2 cellular contexts compared by ENCODE assay signal in genomic region chr1:21381354-21381753, GRCh38.
TF ChIP-seq lines count a peak whose summit lies in the region.

No MANE protein-coding gene starts in this region.

TF ChIP-seq in SK-N-SH treated with all-trans-retinoic acid at 6 μM for 48 hours, 23 proteins besides CTCF, POLR2A, EP300 and RAD21 (continued from another document):
- TF ChIP-seq TSHZ2 (CRISPR knock-in tag; IDR thresholded peaks at IDR 0.05), result no peak
- no peak for TF ChIP-seq OSR1 (CRISPR knock-in tag; IDR thresholded peaks at IDR 0.05)
- no peak for TF ChIP-seq PPARA (CRISPR knock-in tag; IDR thresholded peaks at IDR 0.05; ENCODE audit: borderline replicate concordance)
- TF ChIP-seq GLIS3 (CRISPR knock-in tag; IDR thresholded peaks at IDR 0.05), result no peak
- no peak for TF ChIP-seq PATZ1 (CRISPR knock-in tag; IDR thresholded peaks at IDR 0.05; ENCODE audit: borderline replicate concordance)

TF ChIP-seq in SK-N-SH, 30 proteins besides CTCF, POLR2A, EP300 and RAD21 (continued from another document):
- TF ChIP-seq PBX3 (IDR thresholded peaks at IDR 0.05), result no peak
- TF ChIP-seq CHD2 (IDR thresholded peaks at IDR 0.05; ENCODE audit: low read length, partially characterized antibody), result no peak
- TF ChIP-seq RXRA (IDR thresholded peaks at IDR 0.05; ENCODE audit: borderline replicate concordance, low read depth), result no peak
